Comparison of ENCODE assay signal across 19 cellular contexts in the genomic region with DNA sequence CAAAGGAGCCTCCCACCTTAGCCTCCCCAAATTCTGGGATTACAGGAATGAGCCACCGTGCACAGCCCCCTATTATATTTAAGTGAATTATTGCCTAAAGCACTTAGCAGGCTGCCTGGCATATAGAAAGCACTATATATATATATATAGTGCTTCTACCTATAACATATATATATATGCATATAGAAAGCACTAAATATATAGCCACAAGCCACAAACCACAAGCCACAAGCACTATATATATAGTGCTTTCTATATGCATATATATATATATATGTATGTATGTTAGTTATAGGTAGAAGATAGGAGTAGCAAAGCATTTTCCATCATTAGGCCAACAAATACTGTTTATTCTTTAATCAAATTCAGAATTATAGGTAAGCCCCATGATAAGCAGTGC.
DNase-seq lines count a peak whose midpoint lies in the region; ATAC-seq and TF ChIP-seq lines count a peak whose summit lies in the region.
"Had no signal": no experiment of that assay in that cellular context is flagged by ENCODE, and none has a peak within 500 bp of the region (broad histone marks: within the 10 kb centered on the region; RNA-seq: fewer than 3 reads in every experiment).

No MANE protein-coding gene starts in this region.

- peak overlapping the region; percentile 84 for H4K8ac ChIP-seq in trophoblast cell (ENCODE audit: low read depth, low read length)

- H4K12ac ChIP-seq in trophoblast cell (ENCODE audit: low read depth, low read length) = no peak overlapping the region

- H3K27me3 ChIP-seq in mammary epithelial cell (ENCODE audit: insufficient read depth, low read length) = no peaks in the 10 kb centered on the region
- no peaks in the 10 kb centered on the region for H3K27me3 ChIP-seq in MM.1S (replicated peaks; ENCODE audit: insufficient read depth, low read length)
- H3K27me3 ChIP-seq in trophoblast cell (ENCODE audit: insufficient read depth, low read length) = no peaks in the 10 kb centered on the region
- H3K27me3 ChIP-seq: BE2C had no signal

- TF ChIP-seq CTCF in MCF 10A (IDR thresholded peaks at IDR 0.05; ENCODE audit: unreplicated experiment) (no peak), mammary epithelial cell (conservative IDR thresholded peaks at IDR 0.05 in 1 of 2, IDR thresholded peaks at IDR 0.05 in 1 of 2; ENCODE audit: extremely low read depth in 1 of 2, insufficient read depth in 1 of 2, low read depth in 1 of 2, low read length in 2 of 2) (no peak), MM.1S (IDR thresholded peaks at IDR 0.05; ENCODE audit: low read length) (no peak)
- no peak for TF ChIP-seq CTCF in activated CD8-positive, alpha-beta T cell treated with anti-CD3 and anti-CD28 coated beads for 36 hours (IDR thresholded peaks at IDR 0.05)

- H3K79me2 ChIP-seq in mammary epithelial cell (ENCODE audit: insufficient read depth, low read length) (no peaks in the 10 kb centered on the region), MM.1S (ENCODE audit: low read length) (no peaks in the 10 kb centered on the region), trophoblast cell (ENCODE audit: control insufficient read depth, insufficient read depth, low read length, poor library complexity) (peaks cover 2% of the 10 kb centered on the region)

- peak overlapping the region; percentile 77 for H4K91ac ChIP-seq in trophoblast cell (ENCODE audit: low read depth, low read length)

- in situ Hi-C loops in mammary epithelial cell (cut with MboI; ENCODE audit: low sequenced_read_pairs in 2 of 2) = loop anchor here in 1 of 2 donors (25.0 kb wide), 1 partner anchor 533 kb away; a partner anchor contains a TSS

- no peak overlapping the region for H3K4me3 Mint-ChIP-seq in MCF 10A (ENCODE audit: unreplicated experiment)
- no peak overlapping the region for H3K4me3 Mint-ChIP-seq in activated CD8-positive, alpha-beta T cell treated with anti-CD3 and anti-CD28 coated beads for 36 hours
- H3K4me3 Mint-ChIP-seq: CD4-positive, alpha-beta T cell; H9; IgD-negative memory B cell had no signal

- no TSS peak for BruUV-seq in MCF 10A (replicated peaks; lab: Mats Ljungman, UMichigan)
- no TSS peak for BruUV-seq in mammary epithelial cell (replicated peaks; lab: Mats Ljungman, UMichigan)

- H2BK12ac ChIP-seq in trophoblast cell (ENCODE audit: low read length) = peak overlapping the region; percentile 76

- no peaks in the 10 kb centered on the region for H3K27me3 Mint-ChIP-seq in MCF 10A (ENCODE audit: insufficient read depth, unreplicated experiment)
- no peaks in the 10 kb centered on the region for H3K27me3 Mint-ChIP-seq in activated CD8-positive, alpha-beta T cell treated with anti-CD3 and anti-CD28 coated beads for 36 hours
- H3K27me3 Mint-ChIP-seq: CD4-positive, alpha-beta T cell; IgD-negative memory B cell had no signal

- H2BK120ac ChIP-seq in trophoblast cell (ENCODE audit: insufficient read depth, low read length, poor library complexity) = peak overlapping the region; percentile 83

- WGBS in mammary epithelial cell (ENCODE audit: low coverage, missing lambda C conversion rate) = 92% methylated on average over 1 of the region's 1 CpG
- no CpG with 5 or more reads among the region's 1 CpG for WGBS in trophoblast cell (ENCODE audit: extremely low coverage, insufficient coverage, insufficient read length)

- peak overlapping the region; percentile 70 for H3K14ac ChIP-seq in trophoblast cell (ENCODE audit: low read length)

- H3K36me3 ChIP-seq in mammary epithelial cell (ENCODE audit: insufficient read depth, low read length) (no peaks in the 10 kb centered on the region), MM.1S (replicated peaks; ENCODE audit: insufficient read depth, low read length) (no peaks in the 10 kb centered on the region), trophoblast cell (ENCODE audit: control insufficient read depth in 1 of 2, insufficient read depth in 2 of 2, low read length in 2 of 2) (no peaks in the 10 kb centered on the region)
- H3K36me3 ChIP-seq: BE2C had no signal

- ATAC-seq in activated CD8-positive, alpha-beta T cell treated with anti-CD3 and anti-CD28 coated beads for 36 hours = no peak
- ATAC-seq in HG02840 (IDR thresholded peaks at IDR 0.05; ENCODE audit: low FRiP score, unreplicated experiment) = no peak
- ATAC-seq: HepG2 had no signal

- no peak overlapping the region for H2AFZ ChIP-seq in mammary epithelial cell (ENCODE audit: low read depth, low read length)
- H2AFZ ChIP-seq in MM.1S (ENCODE audit: low read length) = no peak overlapping the region
- H2AFZ ChIP-seq in trophoblast cell (ENCODE audit: insufficient read depth, low read length, poor library complexity) = no peak overlapping the region

- H3K9me3 ChIP-seq in mammary epithelial cell (replicated peaks; ENCODE audit: insufficient read depth, low read length) (no peaks in the 10 kb centered on the region), MM.1S (replicated peaks; ENCODE audit: insufficient read depth, low read length) (no peaks in the 10 kb centered on the region), trophoblast cell (ENCODE audit: insufficient read depth, low read depth, low read length) (no peaks in the 10 kb centered on the region)
- H3K9me3 ChIP-seq: BE2C had no signal

- H3K4me1 ChIP-seq in mammary epithelial cell (ENCODE audit: insufficient read depth, low read length) (no peaks in the 10 kb centered on the region), MM.1S (ENCODE audit: low read length) (0 out of 2 replicates have a peak, but pooled peaks cover 3% of the 10 kb centered on the region), trophoblast cell (ENCODE audit: control insufficient read depth in 1 of 2, insufficient read depth in 2 of 2, low read length in 2 of 2) (peaks cover 2% of the 10 kb centered on the region in 2 experiments)
- H3K4me1 ChIP-seq: BE2C had no signal

- CTCF ChIA-PET in MCF 10A (lab: Yijun Ruan, JAX) (no interaction called here), mammary epithelial cell (lab: Charles Lee; ENCODE audit: low non-redundant PET) (no interaction called here)
- CTCF ChIA-PET in activated CD8-positive, alpha-beta T cell treated with anti-CD3 and anti-CD28 coated beads for 36 hours (lab: Charles Lee) = no interaction called here

- dilution Hi-C loops in mammary epithelial cell (cut with HindIII; ENCODE audit: low sequenced_read_pairs) = no loop called here

- peaks cover 12% of the 10 kb centered on the region for H3K79me1 ChIP-seq in trophoblast cell (ENCODE audit: low read length)

- H3K4me1 Mint-ChIP-seq in MCF 10A (ENCODE audit: insufficient read depth, unreplicated experiment) = peaks cover 14% of the 10 kb centered on the region
- H3K4me1 Mint-ChIP-seq in activated CD8-positive, alpha-beta T cell treated with anti-CD3 and anti-CD28 coated beads for 36 hours (ENCODE audit: low read depth) = no peaks in the 10 kb centered on the region
- H3K4me1 Mint-ChIP-seq: H9, IgD-negative memory B cell had no signal

- no peak overlapping the region for H3K9ac ChIP-seq in mammary epithelial cell (ENCODE audit: insufficient read depth, low read length)
- H3K9ac ChIP-seq in MM.1S (ENCODE audit: low read length) = no peak overlapping the region
- no peak overlapping the region for H3K9ac ChIP-seq in trophoblast cell (ENCODE audit: low read length)

- H3K23ac ChIP-seq in trophoblast cell (ENCODE audit: low read length) = no peak overlapping the region

- H2AK5ac ChIP-seq in trophoblast cell (ENCODE audit: low read length) = peak overlapping the region; percentile 95

- H3K4me3 ChIP-seq in mammary epithelial cell (replicated peaks in 1 of 3; ENCODE audit: insufficient read depth in 1 of 3, low read depth in 2 of 3, low read length in 3 of 3) (no peak overlapping the region), MM.1S (ENCODE audit: low read length) (no peak overlapping the region), trophoblast cell (ENCODE audit: low read depth, low read length) (no peak overlapping the region)

- H3K4me2 ChIP-seq in mammary epithelial cell (ENCODE audit: insufficient read depth, low read depth, low read length) (no peak overlapping the region), MM.1S (ENCODE audit: low read depth, low read length) (no peak overlapping the region), trophoblast cell (ENCODE audit: low read length) (no peak overlapping the region)

- no peaks in the 10 kb centered on the region for H3K9me2 ChIP-seq in MM.1S (replicated peaks; ENCODE audit: insufficient read depth, low read length)

- H2BK5ac ChIP-seq in trophoblast cell (ENCODE audit: low read depth, low read length, poor library complexity) = peak overlapping the region; percentile 84

- POLR2A ChIA-PET in MCF 10A (lab: Yijun Ruan, JAX) = no interaction called here
- POLR2A ChIA-PET in activated CD8-positive, alpha-beta T cell treated with anti-CD3 and anti-CD28 coated beads for 36 hours (lab: Charles Lee) = no interaction called here

- H3K27ac ChIP-seq in mammary epithelial cell (ENCODE audit: insufficient read depth, low read depth, low read length) = no peak overlapping the region
- H3K27ac ChIP-seq in MM.1S (ENCODE audit: low read length) = no peak overlapping the region
- peak overlapping the region; percentile 78 for H3K27ac ChIP-seq in trophoblast cell (ENCODE audit: low read depth, low read length)
- H3K27ac ChIP-seq: C4-2B had no signal

- H3K36me3 Mint-ChIP-seq in MCF 10A (ENCODE audit: insufficient read depth, unreplicated experiment) = peaks cover 4% of the 10 kb centered on the region
- no peaks in the 10 kb centered on the region for H3K36me3 Mint-ChIP-seq in activated CD8-positive, alpha-beta T cell treated with anti-CD3 and anti-CD28 coated beads for 36 hours (ENCODE audit: low read depth)

- intact Hi-C loops in MCF 10A (cut with micrococcal nuclease) = loop anchor here (10.0 kb wide), 2 partner anchors 150 to 250 kb away; no protein-coding TSS in a partner anchor
- intact Hi-C loops in mammary epithelial cell (cut with micrococcal nuclease) = no loop called here
- intact Hi-C loops in activated CD8-positive, alpha-beta T cell treated with anti-CD3 and anti-CD28 coated beads for 36 hours (cut with micrococcal nuclease) = no loop called here

- H4K20me1 ChIP-seq in mammary epithelial cell (ENCODE audit: insufficient read depth, low read length) = no peaks in the 10 kb centered on the region
- no peaks in the 10 kb centered on the region for H4K20me1 ChIP-seq in MM.1S (ENCODE audit: insufficient read depth, low read length)

- H3K18ac ChIP-seq in trophoblast cell (ENCODE audit: low read length) = peak overlapping the region; percentile 82

- no peak for DNase-seq in MCF 10A (ENCODE audit: unreplicated experiment)
- DNase-seq in mammary epithelial cell = no peak
- peak; percentile 31 for DNase-seq in MM.1S
- DNase-seq in activated CD8-positive, alpha-beta T cell treated with anti-CD3 and anti-CD28 coated beads for 36 hours = peak; percentile 16
- DNase-seq in trophoblast cell = no peak
- DNase-seq in C1 segment of cervical spinal cord (lab: John Stamatoyannopoulos, UW) = no peak
- DNase-seq in A172 (ENCODE audit: low spot score) = no peak
- DNase-seq: ACHN; BE2C; CD4-positive, alpha-beta T cell; DMS153; DMS79; GF-D8; H9; KG1 had no signal

- peak overlapping the region; percentile 46 for H3K4ac ChIP-seq in trophoblast cell (ENCODE audit: low read depth, low read length)

- no peaks in the 10 kb centered on the region for H3F3A ChIP-seq in MM.1S (ENCODE audit: insufficient read depth, low read length)

- peak overlapping the region; percentile 92 for H3K27ac Mint-ChIP-seq in MCF 10A (ENCODE audit: low read depth, unreplicated experiment)
- H3K27ac Mint-ChIP-seq in activated CD8-positive, alpha-beta T cell treated with anti-CD3 and anti-CD28 coated beads for 36 hours = no peak overlapping the region
- H3K27ac Mint-ChIP-seq: CD4-positive, alpha-beta T cell; H9; IgD-negative memory B cell had no signal

- H3K9me3 Mint-ChIP-seq in MCF 10A (ENCODE audit: unreplicated experiment) = no peaks in the 10 kb centered on the region
- H3K9me3 Mint-ChIP-seq in activated CD8-positive, alpha-beta T cell treated with anti-CD3 and anti-CD28 coated beads for 36 hours = no peaks in the 10 kb centered on the region
- H3K9me3 Mint-ChIP-seq: CD4-positive, alpha-beta T cell; H9; IgD-negative memory B cell had no signal

Comparison
In these comparisons a context has a peak if more than half of its experiments do, and no peak if none do; other contexts are left out.
1. DNase-seq: peak in MM.1S (single experiment) and activated CD8-positive, alpha-beta T cell treated with anti-CD3 and anti-CD28 coated beads for 36 hours (single experiment); none in MCF 10A (single experiment), mammary epithelial cell (single experiment), trophoblast cell (0 of 2), C1 segment of cervical spinal cord (0 of 14) and A172 (single experiment).